12 cellular contexts compared by ENCODE assay signal in the genomic region with DNA sequence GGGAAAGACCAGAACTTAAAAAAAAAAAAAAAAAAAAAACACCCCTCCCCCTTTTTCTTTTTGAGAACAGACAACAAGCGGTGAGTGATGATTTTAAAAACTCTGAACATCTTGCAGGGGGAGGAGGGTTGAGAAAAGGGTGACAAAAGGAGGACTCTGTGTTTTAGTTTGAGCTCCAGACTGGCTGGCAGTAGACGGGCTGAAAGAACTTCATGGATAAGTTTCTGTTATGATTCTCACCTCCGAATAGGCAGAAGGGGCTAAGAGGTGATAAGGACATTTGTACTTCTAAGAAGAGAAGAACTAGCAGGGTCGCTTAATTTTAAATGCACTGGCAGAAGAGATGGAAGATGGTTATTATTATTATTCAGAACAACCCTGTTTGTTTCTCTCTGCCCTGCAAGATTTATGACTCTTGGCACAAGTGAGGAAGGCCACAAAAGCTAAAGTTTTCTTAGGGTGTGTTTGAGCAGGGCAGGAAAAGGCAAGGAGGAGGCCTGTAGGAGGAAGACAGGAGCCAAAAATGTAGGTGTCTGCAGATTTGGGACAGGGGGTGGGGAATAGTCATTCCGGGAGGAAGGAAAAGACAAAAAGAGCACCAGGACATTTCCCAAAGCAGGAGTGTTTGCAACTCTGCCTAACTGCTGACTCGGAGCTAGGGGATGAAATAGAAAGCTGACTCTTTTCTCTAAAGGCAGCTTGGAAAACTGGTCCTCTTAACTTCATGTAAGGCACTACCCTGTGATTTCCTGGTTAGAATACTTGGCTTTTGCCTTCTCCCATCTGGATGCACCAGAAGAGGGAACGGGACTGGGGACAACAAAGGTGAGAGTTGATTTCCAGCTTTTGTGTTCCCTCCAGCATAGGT. TPM values are rescaled to one million over a fixed set of nuclear protein-coding genes. Genes with fewer than 3 reads are reported as not detected.
DNase-seq lines count a peak whose midpoint lies in the region; ATAC-seq and TF ChIP-seq lines count a peak whose summit lies in the region.
"Had no signal": no experiment of that assay in that cellular context is flagged by ENCODE, and none has a peak within 500 bp of the region (broad histone marks: within the 10 kb centered on the region; RNA-seq: fewer than 3 reads in every experiment).

No MANE protein-coding gene starts in this region.

- H3K14ac ChIP-seq in mesenchymal stem cell (ENCODE audit: low read length in 2 of 2), result no peak overlapping the region

- no peak overlapping the region for H2BK120ac ChIP-seq in mesenchymal stem cell (ENCODE audit: low read depth, low read length)

- in situ Hi-C loops in Panc1 (cut with HindIII; ENCODE audit: low pct_unique_long_range_greater_than_20kb, low sequenced_read_pairs), result loop anchor here (5.0 kb wide), 1 partner anchor 61 kb away; a partner anchor contains a TSS
- in situ Hi-C loops in transverse colon (cut with MboI; ENCODE audit: low pct_ligation_motif_present in 1 of 4, low pct_unique_long_range_greater_than_20kb in 1 of 4, low sequenced_read_pairs in 3 of 4), result no loop called here

- H3K9ac ChIP-seq in duodenal mucosa (ENCODE audit: low read depth in 1 of 2, low read length in 2 of 2), result no peak overlapping the region
- peak overlapping the region; percentile 82 for H3K9ac ChIP-seq in mesenchymal stem cell (ENCODE audit: low read length)

- 10% methylated on average over 6 of the region's 7 CpGs for WGBS in mesenchymal stem cell
- 25 to 29% methylated on average over 6 to 7 of the region's 7 CpGs for WGBS in transverse colon (ENCODE audit: low coverage in 1 of 2), 2 donors

- H3K27ac ChIP-seq in Panc1 (ENCODE audit: low read length) (peak overlapping the region; percentile 97), duodenal mucosa (ENCODE audit: low read depth, low read length) (peak overlapping the region; percentile 11), mesenchymal stem cell (ENCODE audit: low read length, poor library complexity, severe bottlenecking) (peak overlapping the region; percentile 75), transverse colon (peak overlapping the region; percentile 89 to 95 (median 94))

- peak overlapping the region in 1 of 2 experiments; percentile 86 for H3K23ac ChIP-seq in mesenchymal stem cell (ENCODE audit: low read length in 2 of 2)

- H3K9me3 ChIP-seq in Panc1 (ENCODE audit: control insufficient read depth, insufficient read depth, low read depth, low read length), result no peaks in the 10 kb centered on the region
- no peaks in the 10 kb centered on the region for H3K9me3 ChIP-seq in duodenal mucosa (ENCODE audit: control insufficient read depth in 1 of 2, low read length in 2 of 2)
- H3K9me3 ChIP-seq in mesenchymal stem cell (ENCODE audit: control insufficient read depth, low read length), result no peaks in the 10 kb centered on the region
- H3K9me3 ChIP-seq in transverse colon, result no peaks in the 10 kb centered on the region

- no peak for TF ChIP-seq EP300 in transverse colon (IDR thresholded peaks at IDR 0.05; ENCODE audit: low read depth)

- peak overlapping the region; percentile 22 to 51; a peak in 3 of 4 replicates for H3K4me3 ChIP-seq in Panc1 (ENCODE audit: low read depth in 2 of 2, low read length in 2 of 2)
- H3K4me3 ChIP-seq in duodenal mucosa (ENCODE audit: low read depth in 1 of 2, low read length in 2 of 2), result no peak overlapping the region
- peak overlapping the region in 1 of 2 experiments; percentile 68 for H3K4me3 ChIP-seq in mesenchymal stem cell (ENCODE audit: insufficient read depth in 1 of 2, low read depth in 1 of 2, low read length in 2 of 2)
- no peak overlapping the region for H3K4me3 ChIP-seq in transverse colon

- H3K27me3 ChIP-seq in Panc1 (ENCODE audit: control insufficient read depth, insufficient read depth, low read length), result no peaks in the 10 kb centered on the region
- peaks cover 52 to 61% of the 10 kb centered on the region in 2 donors for H3K27me3 ChIP-seq in duodenal mucosa (ENCODE audit: control insufficient read depth in 1 of 2, insufficient read depth in 2 of 2, low read length in 2 of 2)
- H3K27me3 ChIP-seq in mesenchymal stem cell (ENCODE audit: control insufficient read depth in 1 of 2, insufficient read depth in 1 of 2, low read length in 2 of 2), result no peaks in the 10 kb centered on the region
- no peaks in the 10 kb centered on the region for H3K27me3 ChIP-seq in transverse colon

- TF ChIP-seq CTCF in Panc1 (IDR thresholded peaks at IDR 0.05) (0 out of 2 replicates have a peak, but pooled peaks have one; percentile 4), transverse colon (IDR thresholded peaks at IDR 0.05) (no peak)

- H4K91ac ChIP-seq in mesenchymal stem cell (ENCODE audit: low read length), result no peak overlapping the region

- BruUV-seq in Panc1 (replicated peaks; lab: Mats Ljungman, UMichigan), result no TSS peak

- peak overlapping the region; percentile 36 for H4K8ac ChIP-seq in mesenchymal stem cell (ENCODE audit: low read length)

- H3K36me3 ChIP-seq in Panc1 (ENCODE audit: control insufficient read depth, insufficient read depth, low read length) (peaks cover 5% of the 10 kb centered on the region; the same call in 1 of the 2 replicates), duodenal mucosa (ENCODE audit: control insufficient read depth in 1 of 2, insufficient read depth in 2 of 2, low read length in 2 of 2) (no peaks in the 10 kb centered on the region), mesenchymal stem cell (ENCODE audit: control insufficient read depth in 1 of 2, insufficient read depth in 2 of 2, low read depth in 1 of 2, low read length in 2 of 2) (peaks cover 12 to 18% of the 10 kb centered on the region in 2 experiments), transverse colon (no peaks in the 10 kb centered on the region)

- H3K4ac ChIP-seq in mesenchymal stem cell (ENCODE audit: low read depth in 1 of 2, low read length in 2 of 2), result peak overlapping the region in 1 of 2 experiments; percentile 83

- ATAC-seq in Panc1 (no peak), GM18868 (IDR thresholded peaks at IDR 0.05; ENCODE audit: unreplicated experiment) (no peak)

- no peak for TF ChIP-seq POLR2A in transverse colon (IDR thresholded peaks at IDR 0.05)

- intact Hi-C loops in Panc1 (cut with micrococcal nuclease; ENCODE audit: unreplicated experiment), result no loop called here
- intact Hi-C loops in transverse colon (cut with DNase I; ENCODE audit: low total_unique reads), result no loop called here

- H3K18ac ChIP-seq in mesenchymal stem cell (ENCODE audit: low read depth in 1 of 2, low read length in 2 of 2), result peak overlapping the region; percentile 48 to 79

- no peak overlapping the region for H2BK5ac ChIP-seq in mesenchymal stem cell (ENCODE audit: low read depth, low read length, poor library complexity, severe bottlenecking)

- peak overlapping the region; percentile 29 for H2AK5ac ChIP-seq in mesenchymal stem cell (ENCODE audit: low read length, severe bottlenecking)

- POLR2A ChIA-PET in Panc1 (lab: Charles Lee), result interaction anchor here (0.6 to 1.6 kb wide), 4 partner anchors 10 to 1784 kb away, joined by 4 to 7 read pairs (median 6); no protein-coding TSS in a partner anchor

- H2BK15ac ChIP-seq in mesenchymal stem cell (ENCODE audit: low read depth, poor library complexity, severe bottlenecking), result no peak overlapping the region

- DNase-seq in Panc1 (ENCODE audit: low read depth, low spot score) (no peak), mesenchymal stem cell (peak; percentile 68), transverse colon (no peak), NCI-H82 treated with DMSO at 0.1 percent for 48 hours (lab: John Stamatoyannopoulos, UW; ENCODE audit: unreplicated experiment) (no peak), cerebellar nuclear complex (lab: John Stamatoyannopoulos, UW) (no peak)
- no peak for DNase-seq in effector CD4-positive, alpha-beta T cell
- DNase-seq: activated CD4-positive, alpha-beta T cell treated with anti-CD3 and anti-CD28 coated beads for 1 hour; naive thymus-derived CD4-positive, alpha-beta T cell; NCI-H526 had no signal

- peak overlapping the region in 1 of 2 experiments; percentile 49 for H2BK12ac ChIP-seq in mesenchymal stem cell (ENCODE audit: low read length in 2 of 2)

- no peak overlapping the region for H2AFZ ChIP-seq in mesenchymal stem cell (ENCODE audit: low read depth, low read length)

- H3K4me1 ChIP-seq in Panc1 (ENCODE audit: control insufficient read depth, insufficient read depth, low read length), result peaks cover 83% of the 10 kb centered on the region
- H3K4me1 ChIP-seq in duodenal mucosa (ENCODE audit: control insufficient read depth in 1 of 2, insufficient read depth in 2 of 2, low read length in 2 of 2), result peaks cover 12 to 17% of the 10 kb centered on the region in 2 donors
- H3K4me1 ChIP-seq in mesenchymal stem cell (ENCODE audit: control insufficient read depth, insufficient read depth, low read depth, low read length), result peaks cover 35% of the 10 kb centered on the region
- peaks cover 40 to 89% (median 69%) of the 10 kb centered on the region in 4 donors for H3K4me1 ChIP-seq in transverse colon

- H3K4me2 ChIP-seq in mesenchymal stem cell (ENCODE audit: low read length, poor library complexity, severe bottlenecking), result no peak overlapping the region

- peaks cover 3% of the 10 kb centered on the region for H3K79me1 ChIP-seq in mesenchymal stem cell (replicated peaks; ENCODE audit: low read length, poor library complexity, severe bottlenecking)

- CTCF ChIA-PET in Panc1 (lab: Charles Lee), result interaction anchor here (0.6 to 0.7 kb wide), 3 partner anchors 53 to 398 kb away, joined by 3 to 8 read pairs (median 6); no protein-coding TSS in a partner anchor

RNA-seq across cellular contexts. Expression of a gene that starts 11.9 kb away (rescaled TPM):
- 70.1 TPM for total RNA-seq in Panc1 (2021; ENCODE audit: unreplicated experiment)
- 66.6 TPM for polyA plus RNA-seq in Panc1 (2012; ENCODE audit: insufficient read length)
- 51.3 TPM for polyA plus RNA-seq in mesenchymal stem cell (2013, experiment 1 of 2)
- polyA plus RNA-seq in mesenchymal stem cell (2013, experiment 2 of 2), result 53.0 TPM
- 10 to 100 TPM in 3 of 4 donors, not detected in 1; 13.5 to 93.9 (median 13.8) TPM for total RNA-seq in transverse colon

RNA-seq across cellular contexts. Expression of a gene that starts 21.4 kb away (rescaled TPM):
- 27.9 TPM for total RNA-seq in Panc1 (2021; ENCODE audit: unreplicated experiment)
- polyA plus RNA-seq in Panc1 (2012; ENCODE audit: insufficient read length), result 19.4 TPM
- 5.9 TPM for polyA plus RNA-seq in mesenchymal stem cell (2013, experiment 1 of 2)
- 5.9 TPM for polyA plus RNA-seq in mesenchymal stem cell (2013, experiment 2 of 2)
- 1 to 10 TPM in 3 of 4 donors, not detected in 1; 1.9 to 4.8 (median 2.0) TPM for total RNA-seq in transverse colon
- polyA plus RNA-seq: naive thymus-derived CD4-positive, alpha-beta T cell had no signal

RNA-seq across cellular contexts. Expression of a gene that starts 26.0 kb away (rescaled TPM):
- total RNA-seq in Panc1 (2021; ENCODE audit: unreplicated experiment) (not detected), transverse colon (not detected)
- not detected for polyA plus RNA-seq in Panc1 (2012; ENCODE audit: insufficient read length)
- not detected for polyA plus RNA-seq in mesenchymal stem cell (2013, experiment 1 of 2)
- polyA plus RNA-seq in mesenchymal stem cell (2013, experiment 2 of 2), result not detected
- total RNA-seq: dermis microvascular lymphatic vessel endothelial cell; naive thymus-derived CD4-positive, alpha-beta T cell had no signal
- polyA plus RNA-seq: naive thymus-derived CD4-positive, alpha-beta T cell had no signal

RNA-seq across cellular contexts. Expression of a gene that starts 33.3 kb away (rescaled TPM):
- total RNA-seq in Panc1 (2021; ENCODE audit: unreplicated experiment), result 127 TPM
- polyA plus RNA-seq in Panc1 (2012; ENCODE audit: insufficient read length), result 113 TPM
- 39.4 TPM for polyA plus RNA-seq in mesenchymal stem cell (2013, experiment 1 of 2)
- polyA plus RNA-seq in mesenchymal stem cell (2013, experiment 2 of 2), result 35.7 TPM
- 10 to 100 TPM; 25.7 to 57.1 (median 34.9) TPM for total RNA-seq in transverse colon

RNA-seq across cellular contexts. Expression of a gene that starts 36.8 kb away (rescaled TPM):
- total RNA-seq in Panc1 (2021; ENCODE audit: unreplicated experiment) (67.2 TPM), transverse colon (10 to 100 TPM; 10.5 to 35.4 (median 18.7) TPM)
- 64.4 TPM for polyA plus RNA-seq in Panc1 (2012; ENCODE audit: insufficient read length)
- polyA plus RNA-seq in mesenchymal stem cell (2013, experiment 1 of 2), result 15.0 TPM
- 14.1 TPM for polyA plus RNA-seq in mesenchymal stem cell (2013, experiment 2 of 2)
- total RNA-seq: naive thymus-derived CD4-positive, alpha-beta T cell had no signal
- polyA plus RNA-seq: naive thymus-derived CD4-positive, alpha-beta T cell had no signal

Comparison
In these comparisons a context has a peak if more than half of its experiments do, and no peak if none do; other contexts are left out.
1. H3K27ac ChIP-seq: peak in every context shown above with its lines; median percentile 97 in Panc1; 94 in transverse colon; 75 in mesenchymal stem cell; 11 in duodenal mucosa.
2. H3K4me3 ChIP-seq: peak in Panc1 (2 of 2); none in duodenal mucosa (0 of 2) and transverse colon (0 of 4).